8 cellular contexts compared by ENCODE assay signal in the genomic region with DNA sequence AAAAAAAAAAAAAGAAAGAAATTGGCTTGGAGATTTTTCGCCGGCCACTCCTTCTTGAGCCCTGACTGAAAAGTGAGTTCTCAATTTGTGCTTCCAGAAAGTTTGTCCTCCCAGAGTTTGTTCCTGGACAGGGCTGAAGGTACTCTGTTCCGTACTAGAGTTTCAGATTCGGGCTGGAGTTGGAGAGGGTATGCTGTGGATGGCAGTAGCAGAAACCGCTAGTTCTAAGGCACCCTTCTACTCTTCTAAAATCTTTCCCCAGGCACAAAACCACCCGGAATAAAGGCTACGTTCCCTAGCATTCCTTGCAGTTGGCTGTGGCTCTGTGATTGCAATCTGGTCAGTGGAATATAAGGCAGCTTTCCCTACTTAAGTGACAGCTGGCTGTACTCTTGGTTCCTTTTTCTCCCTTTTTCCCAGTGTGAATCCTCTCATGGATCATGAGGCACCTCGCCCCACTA. TPM values are rescaled to one million over a fixed set of nuclear protein-coding genes. Genes with fewer than 3 reads are reported as not detected.
DNase-seq lines count a peak whose midpoint lies in the region; ATAC-seq and TF ChIP-seq lines count a peak whose summit lies in the region.

No MANE protein-coding gene starts in this region.

- peaks cover 19% of the 10 kb centered on the region for H3K4me1 Mint-ChIP-seq in central memory CD8-positive, alpha-beta T cell
- H3K4me1 Mint-ChIP-seq in mesothelial cell of epicardium, result peaks cover 26% of the 10 kb centered on the region

- peak overlapping the region; percentile 96 for H3K4me3 Mint-ChIP-seq in central memory CD8-positive, alpha-beta T cell
- peak overlapping the region; percentile 87 for H3K4me3 Mint-ChIP-seq in mesothelial cell of epicardium

- TF ChIP-seq CTCF in mesothelial cell of epicardium (IDR thresholded peaks at IDR 0.05; ENCODE audit: unreplicated experiment), result no peak

- peaks cover 17% of the 10 kb centered on the region for H3K36me3 Mint-ChIP-seq in central memory CD8-positive, alpha-beta T cell (ENCODE audit: insufficient read depth)
- peaks cover 7% of the 10 kb centered on the region for H3K36me3 Mint-ChIP-seq in mesothelial cell of epicardium

- DNase-seq in GM04503 (ENCODE audit: low read depth), result peak; percentile 38
- DNase-seq in NCI-H2227 treated with DMSO at 0.1 percent for 48 hours (lab: John Stamatoyannopoulos, UW), result peak; percentile 2
- DNase-seq in central memory CD8-positive, alpha-beta T cell (ENCODE audit: low spot score in 2 of 2), result no peak
- DNase-seq in mesothelial cell of epicardium (ENCODE audit: low spot score in 2 of 2, unreplicated experiment in 2 of 2), result no peak

- H3K27me3 Mint-ChIP-seq in central memory CD8-positive, alpha-beta T cell, result no peaks in the 10 kb centered on the region
- no peaks in the 10 kb centered on the region for H3K27me3 Mint-ChIP-seq in mesothelial cell of epicardium (ENCODE audit: low read depth)

- ATAC-seq in central memory CD8-positive, alpha-beta T cell (replicated peaks; ENCODE audit: extremely low read depth, poor library complexity, severe bottlenecking), result no peak
- no peak for ATAC-seq in GM21786 (IDR thresholded peaks at IDR 0.05; ENCODE audit: unreplicated experiment)
- no peak for ATAC-seq in HG02981 (IDR thresholded peaks at IDR 0.05; ENCODE audit: unreplicated experiment)
- no peak for ATAC-seq in HG02610 (IDR thresholded peaks at IDR 0.05; ENCODE audit: unreplicated experiment)
- no peak for ATAC-seq in GM21528 (IDR thresholded peaks at IDR 0.05; ENCODE audit: low FRiP score, unreplicated experiment)

- H3K9me3 Mint-ChIP-seq in central memory CD8-positive, alpha-beta T cell, result no peaks in the 10 kb centered on the region
- no peaks in the 10 kb centered on the region for H3K9me3 Mint-ChIP-seq in mesothelial cell of epicardium

- H3K27ac Mint-ChIP-seq in central memory CD8-positive, alpha-beta T cell (ENCODE audit: low read depth), result no peak overlapping the region
- peak overlapping the region; percentile 51 for H3K27ac Mint-ChIP-seq in mesothelial cell of epicardium

RNA-seq across cellular contexts. Expression of a gene that starts 0.7 kb away (rescaled TPM):
- total RNA-seq in mesothelial cell of epicardium, result 33.9 to 37.2 TPM (median 36.1 TPM) in 3 replicates

Comparison
In these comparisons a context has a peak if more than half of its experiments do, and no peak if none do; other contexts are left out.
1. DNase-seq: peak in GM04503 (single experiment) and NCI-H2227 treated with DMSO at 0.1 percent for 48 hours (single experiment); none in central memory CD8-positive, alpha-beta T cell (0 of 2) and mesothelial cell of epicardium (0 of 2).